ENCODE assay signal across 21 cellular contexts in genomic region chr19:48922548-48923490, GRCh38. TPM values are rescaled to one million over a fixed set of nuclear protein-coding genes. Genes with fewer than 3 reads are reported as not detected.
DNase-seq lines count a peak whose midpoint lies in the region; ATAC-seq, FAIRE-seq and TF ChIP-seq lines count a peak whose summit lies in the region.
"Had no signal": no experiment of that assay in that cellular context is flagged by ENCODE, and none has a peak within 500 bp of the region (broad histone marks: within the 10 kb centered on the region; RNA-seq: fewer than 3 reads in every experiment).

No MANE protein-coding gene starts in this region.

- H3K4me3 ChIP-seq in PC-9 (no peak overlapping the region), kidney (ENCODE audit: low read length in 2 of 2) (no peak overlapping the region)
- H3K4me3 ChIP-seq: A549 had no signal

- no peak overlapping the region for H3K4me2 ChIP-seq in PC-9
- H3K4me2 ChIP-seq: A549 had no signal

- POLR2A ChIA-PET in PC-9 (lab: Charles Lee; ENCODE audit: unreplicated experiment), result no interaction called here

- H3K9me3 ChIP-seq in PC-9 (ENCODE audit: insufficient read depth, low read depth), result no peaks in the 10 kb centered on the region
- no peaks in the 10 kb centered on the region for H3K9me3 ChIP-seq in kidney (ENCODE audit: control insufficient read depth in 1 of 2, low read length in 2 of 2)
- H3K9me3 ChIP-seq: A549 had no signal

- H3K27ac Mint-ChIP-seq in activated naive CD8-positive, alpha-beta T cell treated with anti-CD3 and anti-CD28 coated beads for 36 hours, result peak overlapping the region; percentile 65
- H3K27ac Mint-ChIP-seq in activated naive CD8-positive, alpha-beta T cell treated with anti-CD3 and anti-CD28 coated beads, Interleukin-2, amount 50 U/mL, for 24 hours, result no peak overlapping the region
- peak overlapping the region; percentile 13 for H3K27ac Mint-ChIP-seq in stimulated activated memory B cell treated with anti-CD40 and anti-IgM and Interleukin-4, amounts not matched to agents 10 μg/mL and 1 μg/mL and 100 μg/mL, for 72 hours
- H3K27ac Mint-ChIP-seq: CD4-positive, CD25-positive, alpha-beta regulatory T cell had no signal

- TSS peak; percentile 52 for BruUV-seq in PC-9 (replicated peaks; lab: Mats Ljungman, UMichigan)

- no peak for ATAC-seq in activated naive CD8-positive, alpha-beta T cell treated with anti-CD3 and anti-CD28 coated beads, Interleukin-2, amount 50 U/mL, for 24 hours
- ATAC-seq in stimulated activated memory B cell treated with anti-CD40 and anti-IgM and Interleukin-4, amounts not matched to agents 10 μg/mL and 1 μg/mL and 100 μg/mL, for 72 hours, result no peak
- no peak for ATAC-seq in GM21717 (IDR thresholded peaks at IDR 0.05; ENCODE audit: unreplicated experiment)
- ATAC-seq in HG02798 (IDR thresholded peaks at IDR 0.05; ENCODE audit: poor library complexity, unreplicated experiment), result no peak
- ATAC-seq: A549 had no signal

- no peaks in the 10 kb centered on the region for H3K9me2 ChIP-seq in PC-9 (ENCODE audit: insufficient read depth)

- H3K4me1 Mint-ChIP-seq in activated naive CD8-positive, alpha-beta T cell treated with anti-CD3 and anti-CD28 coated beads for 36 hours, result peaks cover 4% of the 10 kb centered on the region
- peaks cover 7% of the 10 kb centered on the region for H3K4me1 Mint-ChIP-seq in activated naive CD8-positive, alpha-beta T cell treated with anti-CD3 and anti-CD28 coated beads, Interleukin-2, amount 50 U/mL, for 24 hours
- peaks cover 9% of the 10 kb centered on the region for H3K4me1 Mint-ChIP-seq in stimulated activated memory B cell treated with anti-CD40 and anti-IgM and Interleukin-4, amounts not matched to agents 10 μg/mL and 1 μg/mL and 100 μg/mL, for 72 hours

- H3K79me2 ChIP-seq in PC-9 (ENCODE audit: low read depth), result no peaks in the 10 kb centered on the region

- no peak for DNase-seq in activated naive CD8-positive, alpha-beta T cell treated with anti-CD3 and anti-CD28 coated beads for 36 hours
- no peak for DNase-seq in activated naive CD8-positive, alpha-beta T cell treated with anti-CD3 and anti-CD28 coated beads, Interleukin-2, amount 50 U/mL, for 24 hours
- DNase-seq in PC-9, result no peak
- DNase-seq in kidney, result peak; percentile 48
- no peak for DNase-seq in putamen (ENCODE audit: low spot score)
- DNase-seq: CD4-positive, CD25-positive, alpha-beta regulatory T cell; DMS79; GOT3; NCI-H1436 treated with DMSO at 0.1 percent for 48 hours; NCI-H2081 treated with DMSO at 0.1 percent for 48 hours; NCI-H524; RPMI8226 had no signal

- no peak overlapping the region for H2AFZ ChIP-seq in PC-9

- no peak for FAIRE-seq in kidney (lab: Jason Lieb, UNC)
- FAIRE-seq: A549, G401.6, GM12892, GM19239 had no signal

- no peaks in the 10 kb centered on the region for H3K9me3 Mint-ChIP-seq in activated naive CD8-positive, alpha-beta T cell treated with anti-CD3 and anti-CD28 coated beads for 36 hours
- H3K9me3 Mint-ChIP-seq in activated naive CD8-positive, alpha-beta T cell treated with anti-CD3 and anti-CD28 coated beads, Interleukin-2, amount 50 U/mL, for 24 hours, result no peaks in the 10 kb centered on the region
- no peaks in the 10 kb centered on the region for H3K9me3 Mint-ChIP-seq in stimulated activated memory B cell treated with anti-CD40 and anti-IgM and Interleukin-4, amounts not matched to agents 10 μg/mL and 1 μg/mL and 100 μg/mL, for 72 hours

- H3K9ac ChIP-seq in kidney (ENCODE audit: low read length in 2 of 2), result no peak overlapping the region

- TF ChIP-seq CTCF in PC-9 (conservative IDR thresholded peaks at IDR 0.05), result no peak
- TF ChIP-seq CTCF in kidney (IDR thresholded peaks at IDR 0.05; ENCODE audit: borderline replicate concordance, extremely low read depth, insufficient read depth), result no peak

- no peaks in the 10 kb centered on the region for H3K27me3 ChIP-seq in PC-9 (ENCODE audit: insufficient read depth, low read depth)

- H3K27ac ChIP-seq in PC-9 (no peak overlapping the region), kidney (ENCODE audit: low read depth in 2 of 2, low read length in 2 of 2) (no peak overlapping the region)

- intact Hi-C loops in PC-9 (cut with micrococcal nuclease; ENCODE audit: unreplicated experiment) (no loop called here), kidney (cut with DNase I) (no loop called here)

- CTCF ChIA-PET in PC-9 (lab: Charles Lee), result no interaction called here

- no peaks in the 10 kb centered on the region for H3K27me3 Mint-ChIP-seq in activated naive CD8-positive, alpha-beta T cell treated with anti-CD3 and anti-CD28 coated beads for 36 hours
- H3K27me3 Mint-ChIP-seq in activated naive CD8-positive, alpha-beta T cell treated with anti-CD3 and anti-CD28 coated beads, Interleukin-2, amount 50 U/mL, for 24 hours, result no peaks in the 10 kb centered on the region
- no peaks in the 10 kb centered on the region for H3K27me3 Mint-ChIP-seq in stimulated activated memory B cell treated with anti-CD40 and anti-IgM and Interleukin-4, amounts not matched to agents 10 μg/mL and 1 μg/mL and 100 μg/mL, for 72 hours
- H3K27me3 Mint-ChIP-seq: CD4-positive, CD25-positive, alpha-beta regulatory T cell had no signal

- H3K4me3 Mint-ChIP-seq in activated naive CD8-positive, alpha-beta T cell treated with anti-CD3 and anti-CD28 coated beads for 36 hours, result no peak overlapping the region
- H3K4me3 Mint-ChIP-seq in activated naive CD8-positive, alpha-beta T cell treated with anti-CD3 and anti-CD28 coated beads, Interleukin-2, amount 50 U/mL, for 24 hours, result no peak overlapping the region
- no peak overlapping the region for H3K4me3 Mint-ChIP-seq in stimulated activated memory B cell treated with anti-CD40 and anti-IgM and Interleukin-4, amounts not matched to agents 10 μg/mL and 1 μg/mL and 100 μg/mL, for 72 hours
- H3K4me3 Mint-ChIP-seq: CD4-positive, CD25-positive, alpha-beta regulatory T cell had no signal

- no peaks in the 10 kb centered on the region for H3K36me3 ChIP-seq in PC-9 (ENCODE audit: low read depth)
- H3K36me3 ChIP-seq in kidney (ENCODE audit: control insufficient read depth in 1 of 2, insufficient read depth in 2 of 2, low read length in 2 of 2), result peaks cover 11 to 13% of the 10 kb centered on the region in 2 donors

- H3K4me1 ChIP-seq in PC-9 (replicated peaks; ENCODE audit: insufficient read depth) (no peaks in the 10 kb centered on the region), kidney (ENCODE audit: control insufficient read depth in 1 of 2, insufficient read depth in 1 of 2, low read depth in 1 of 2, low read length in 2 of 2) (no peaks in the 10 kb centered on the region)

- no peaks in the 10 kb centered on the region for H4K20me1 ChIP-seq in PC-9 (ENCODE audit: insufficient read depth)

- H3K36me3 Mint-ChIP-seq in activated naive CD8-positive, alpha-beta T cell treated with anti-CD3 and anti-CD28 coated beads for 36 hours, result peaks cover 9% of the 10 kb centered on the region
- peaks cover 9% of the 10 kb centered on the region for H3K36me3 Mint-ChIP-seq in activated naive CD8-positive, alpha-beta T cell treated with anti-CD3 and anti-CD28 coated beads, Interleukin-2, amount 50 U/mL, for 24 hours (ENCODE audit: low read depth)
- H3K36me3 Mint-ChIP-seq in stimulated activated memory B cell treated with anti-CD40 and anti-IgM and Interleukin-4, amounts not matched to agents 10 μg/mL and 1 μg/mL and 100 μg/mL, for 72 hours, result peaks cover 37% of the 10 kb centered on the region

- H3F3A ChIP-seq in PC-9 (ENCODE audit: insufficient read depth, low read depth), result peaks cover 19% of the 10 kb centered on the region; the same call in 1 of the 2 replicates

RNA-seq across cellular contexts. Expression of gene DHDH, which starts 10.7 kb away (rescaled TPM):
- total RNA-seq in activated naive CD8-positive, alpha-beta T cell treated with anti-CD3 and anti-CD28 coated beads for 36 hours, result 1 to 10 TPM in 1 of 2 experiments, under 1 TPM in 1; 0.74 to 1.1 TPM
- total RNA-seq in PC-9 (2021) (2.0 and 2.4 TPM in 2 replicates), kidney (0.60 TPM)
- 26.3 TPM for polyA plus RNA-seq in kidney (ENCODE audit: insufficient read depth, low read depth, low replicate concordance)
- total RNA-seq: CD4-positive, CD25-positive, alpha-beta regulatory T cell had no signal

RNA-seq across cellular contexts. Expression of gene NUCB1, which starts 22.7 kb away (rescaled TPM):
- total RNA-seq in activated naive CD8-positive, alpha-beta T cell treated with anti-CD3 and anti-CD28 coated beads for 36 hours, result 10 to 100 TPM; 90.6 to 91.7 TPM
- 185 and 216 TPM in 2 replicates for total RNA-seq in PC-9 (2021)
- total RNA-seq in kidney, result 265 TPM
- 503 TPM for polyA plus RNA-seq in kidney (ENCODE audit: insufficient read depth, low read depth, low replicate concordance)

RNA-seq across cellular contexts. Expression of gene TULP2, which starts 24.3 kb away (rescaled TPM):
- total RNA-seq in activated naive CD8-positive, alpha-beta T cell treated with anti-CD3 and anti-CD28 coated beads for 36 hours, result under 1 TPM; 0.12 to 0.16 TPM
- total RNA-seq in PC-9 (2021) (not detected in 2 replicates), kidney (not detected)
- not detected for polyA plus RNA-seq in kidney (ENCODE audit: insufficient read depth, low read depth, low replicate concordance)
- total RNA-seq: CD4-positive, CD25-positive, alpha-beta regulatory T cell; HT-29; SK-MEL-5 had no signal
- polyA plus RNA-seq: A549; CD4-positive, CD25-positive, alpha-beta regulatory T cell had no signal

RNA-seq across cellular contexts. Expression of gene BAX, which starts 31.9 kb away (rescaled TPM):
- 100 to 1,000 TPM; 191 TPM for total RNA-seq in activated naive CD8-positive, alpha-beta T cell treated with anti-CD3 and anti-CD28 coated beads for 36 hours
- total RNA-seq in PC-9 (2021), result 140 and 198 TPM in 2 replicates
- total RNA-seq in kidney, result 76.7 TPM
- polyA plus RNA-seq in kidney (ENCODE audit: insufficient read depth, low read depth, low replicate concordance), result 141 TPM

RNA-seq across cellular contexts. Expression of gene FTL, which starts 42.3 kb away (rescaled TPM):
- total RNA-seq in activated naive CD8-positive, alpha-beta T cell treated with anti-CD3 and anti-CD28 coated beads for 36 hours, result 1,000 to 10,000 TPM; 1,137 to 1,177 TPM
- total RNA-seq in PC-9 (2021) (3,402 and 3,822 TPM in 2 replicates), kidney (1,841 TPM)
- 17,016 TPM for polyA plus RNA-seq in kidney (ENCODE audit: insufficient read depth, low read depth, low replicate concordance)
